Comparison of ENCODE assay signal across 20 cellular contexts in genomic region chr2:27713201-27713600, GRCh38.
"Had no signal": no experiment of that assay in that cellular context is flagged by ENCODE, and none has a peak within 500 bp of the region (broad histone marks: within the 10 kb centered on the region; RNA-seq: fewer than 3 reads in every experiment).

No MANE protein-coding gene starts in this region.

- H3K4me3 Mint-ChIP-seq: activated B cell treated with CpG ODN at 0.5 μM for 24 hours; activated CD4-positive, alpha-beta T cell treated with anti-CD3 and anti-CD28 coated beads for 36 hours; activated CD8-positive, alpha-beta T cell treated with anti-CD3 and anti-CD28 coated beads, Interleukin-2, amount 10 ng/mL, durations not matched to agents 7 days and 5 days; activated naive CD8-positive, alpha-beta T cell; stimulated activated naive CD8-positive, alpha-beta T cell treated with anti-CD3 and anti-CD28 coated beads, Interleukin-15, Interleukin-2, amounts not matched to agents 100 ng/mL and 50 ng/mL, for 24 hours; T-helper 2 cell treated with Interferon-gamma antibody and Interleukin-4, amounts not matched to agents 5 μg/mL and 100 μg/mL, for 36 hours had no signal

- H3K27ac Mint-ChIP-seq: activated B cell treated with CpG ODN at 0.5 μM for 24 hours; activated CD4-positive, alpha-beta T cell treated with anti-CD3 and anti-CD28 coated beads for 36 hours; activated CD8-positive, alpha-beta T cell treated with anti-CD3 and anti-CD28 coated beads, Interleukin-2, amount 10 ng/mL, durations not matched to agents 7 days and 5 days; activated naive CD8-positive, alpha-beta T cell; naive thymus-derived CD4-positive, alpha-beta T cell; stimulated activated naive CD8-positive, alpha-beta T cell treated with anti-CD3 and anti-CD28 coated beads, Interleukin-15, Interleukin-2, amounts not matched to agents 100 ng/mL and 50 ng/mL, for 24 hours; T-helper 2 cell treated with Interferon-gamma antibody and Interleukin-4, amounts not matched to agents 5 μg/mL and 100 μg/mL, for 36 hours had no signal

- H3K9me3 ChIP-seq: right lobe of liver, thyroid gland had no signal

- H3K4me1 ChIP-seq: thyroid gland had no signal

- ATAC-seq: activated CD4-positive, alpha-beta T cell treated with anti-CD3 and anti-CD28 coated beads for 36 hours; activated CD8-positive, alpha-beta T cell treated with anti-CD3 and anti-CD28 coated beads, Interleukin-2, amount 10 ng/mL, durations not matched to agents 7 days and 5 days; naive thymus-derived CD4-positive, alpha-beta T cell; right lobe of liver had no signal

- FAIRE-seq: islet of Langerhans had no signal

- H3K9me3 Mint-ChIP-seq: activated B cell treated with CpG ODN at 0.5 μM for 24 hours; naive thymus-derived CD4-positive, alpha-beta T cell; stimulated activated naive CD8-positive, alpha-beta T cell treated with anti-CD3 and anti-CD28 coated beads, Interleukin-15, Interleukin-2, amounts not matched to agents 100 ng/mL and 50 ng/mL, for 24 hours; T-helper 2 cell treated with Interferon-gamma antibody and Interleukin-4, amounts not matched to agents 5 μg/mL and 100 μg/mL, for 36 hours had no signal

- DNase-seq: activated B cell treated with CpG ODN at 0.5 μM for 24 hours; activated CD4-positive, alpha-beta T cell treated with anti-CD3 and anti-CD28 coated beads for 36 hours; activated CD8-positive, alpha-beta T cell treated with anti-CD3 and anti-CD28 coated beads, Interleukin-2, amount 10 ng/mL, durations not matched to agents 7 days and 5 days; activated effector memory CD4-positive, alpha-beta T cell treated with Interleukin-2 at 50 U/mL for 16 hours; activated naive CD4-positive, alpha-beta T cell treated with Interleukin-2 at 50 U/mL for 16 hours; anterior cingulate cortex; foreskin melanocyte; glutamatergic neuron; midbrain; naive thymus-derived CD4-positive, alpha-beta T cell; right lobe of liver; stimulated activated CD4-positive, alpha-beta T cell treated with anti-CD3 and anti-CD28 coated beads, Interleukin-4, amount 100 ng/mL, for 1 hour; T-helper 1 cell; thyroid gland had no signal

- H3K27ac ChIP-seq: cardiac muscle cell, right lobe of liver, thyroid gland had no signal

- H3K36me3 ChIP-seq: cardiac muscle cell, right lobe of liver, thyroid gland had no signal

- H3K4me3 ChIP-seq: cardiac muscle cell, right lobe of liver, thyroid gland had no signal

- H3K27me3 ChIP-seq: cardiac muscle cell, right lobe of liver, thyroid gland had no signal

- H3K36me3 Mint-ChIP-seq: activated naive CD8-positive, alpha-beta T cell; brain; naive thymus-derived CD4-positive, alpha-beta T cell had no signal
